In genomic region chr9:86368871-86369521, GRCh38 we compare ENCODE assay signal across 11 cellular contexts. TPM values are rescaled to one million over a fixed set of nuclear protein-coding genes. Genes with fewer than 3 reads are reported as not detected.
DNase-seq lines count a peak whose midpoint lies in the region; ATAC-seq and TF ChIP-seq lines count a peak whose summit lies in the region.
"Had no signal": no experiment of that assay in that cellular context is flagged by ENCODE, and none has a peak within 500 bp of the region (broad histone marks: within the 10 kb centered on the region; RNA-seq: fewer than 3 reads in every experiment).

No MANE protein-coding gene starts in this region.

- TF ChIP-seq POLR2A in vagina (IDR thresholded peaks at IDR 0.05) = no peak

- H3K9me3 Mint-ChIP-seq in CD14-positive monocyte (peaks cover 16 to 37% (median 30%) of the 10 kb centered on the region in 7 donors), endodermal cell (peaks cover 50% of the 10 kb centered on the region)

- H3K4me3 Mint-ChIP-seq in CD14-positive monocyte = peak overlapping the region in 1 of 2 donors; percentile 46
- H3K4me3 Mint-ChIP-seq in endodermal cell = no peak overlapping the region
- H3K4me3 Mint-ChIP-seq: effector memory CD8-positive, alpha-beta T cell had no signal

- H3K36me3 ChIP-seq in endodermal cell (ENCODE audit: control insufficient read depth, insufficient read depth, low read length) (no peaks in the 10 kb centered on the region), vagina (no peaks in the 10 kb centered on the region)

- peaks cover 27% of the 10 kb centered on the region for H3K4me1 Mint-ChIP-seq in CD14-positive monocyte
- peaks cover 22% of the 10 kb centered on the region for H3K4me1 Mint-ChIP-seq in endodermal cell

- DNase-seq in CD14-positive monocyte (ENCODE audit: low spot score) (peak; percentile 64), NOMO-1 treated with DMSO at 0.1 percent for 48 hours (lab: John Stamatoyannopoulos, UW; ENCODE audit: unreplicated experiment) (peak; percentile 68), endodermal cell (no peak), mucosa of gallbladder (ENCODE audit: low spot score) (peak; percentile 24), vagina (ENCODE audit: extremely low spot score in 2 of 2) (no peak), nucleus accumbens (lab: John Stamatoyannopoulos, UW) (no peak), hippocampal formation (lab: John Stamatoyannopoulos, UW) (no peak)
- DNase-seq: activated naive CD4-positive, alpha-beta T cell treated with Interleukin-2 at 50 U/mL for 16 hours; effector memory CD8-positive, alpha-beta T cell had no signal

- H3K27me3 ChIP-seq in endodermal cell (ENCODE audit: control insufficient read depth, insufficient read depth, low read length, poor library complexity, severe bottlenecking) (no peaks in the 10 kb centered on the region), vagina (no peaks in the 10 kb centered on the region)

- peak overlapping the region; percentile 57 for H3K4me3 ChIP-seq in endodermal cell (ENCODE audit: low read length)
- H3K4me3 ChIP-seq in vagina = no peak overlapping the region
- H3K4me3 ChIP-seq: skin epidermis had no signal

- 92 to 95% methylated on average over 3 of the region's 3 CpGs for WGBS in endodermal cell (ENCODE audit: insufficient coverage in 1 of 2, insufficient read length in 1 of 2), 2 experiments

- H3K27ac ChIP-seq in endodermal cell (ENCODE audit: low read depth, low read length) = no peak overlapping the region
- H3K27ac ChIP-seq in vagina = no peak overlapping the region

- H3K27me3 Mint-ChIP-seq in CD14-positive monocyte (ENCODE audit: low read depth in 3 of 3) (peaks cover 7 to 17% (median 11%) of the 10 kb centered on the region in 3 donors), endodermal cell (ENCODE audit: insufficient read depth) (peaks cover 4% of the 10 kb centered on the region)

- no peak overlapping the region for H3K9ac ChIP-seq in endodermal cell (ENCODE audit: extremely low read depth, low read length, poor library complexity, severe bottlenecking)

- TF ChIP-seq CTCF in CD14-positive monocyte (IDR thresholded peaks at IDR 0.05) (no peak), endodermal cell (conservative IDR thresholded peaks at IDR 0.05) (no peak), vagina (IDR thresholded peaks at IDR 0.05) (no peak)

- H3K27ac Mint-ChIP-seq in CD14-positive monocyte (peak overlapping the region; percentile 90 to 97 (median 96)), endodermal cell (no peak overlapping the region)
- H3K27ac Mint-ChIP-seq: effector memory CD8-positive, alpha-beta T cell had no signal

- H3K9me3 ChIP-seq in endodermal cell (ENCODE audit: control insufficient read depth, low read length) (peaks cover 29% of the 10 kb centered on the region), vagina (peaks cover 20% of the 10 kb centered on the region)

- intact Hi-C loops in CD14-positive monocyte (cut with micrococcal nuclease) = no loop called here
- intact Hi-C loops in vagina (cut with DNase I) = no loop called here

- ATAC-seq in HG03135 (IDR thresholded peaks at IDR 0.05; ENCODE audit: unreplicated experiment) = no peak
- ATAC-seq: effector memory CD8-positive, alpha-beta T cell had no signal

- H3K4me1 ChIP-seq in endodermal cell (ENCODE audit: control insufficient read depth, insufficient read depth, low read length) (peaks cover 3% of the 10 kb centered on the region), vagina (no peaks in the 10 kb centered on the region)

- H3K36me3 Mint-ChIP-seq in CD14-positive monocyte (peaks cover 0 to 7% of the 10 kb centered on the region in 2 donors), endodermal cell (ENCODE audit: low read depth) (peaks cover 8% of the 10 kb centered on the region)

RNA-seq across cellular contexts. Expression of gene TUT7, which starts 14.8 kb away (rescaled TPM):
- polyA plus RNA-seq in CD14-positive monocyte = 10 to 100 TPM; 14.2 to 27.9 TPM
- 10 to 100 TPM; 25.8 to 38.3 TPM for total RNA-seq in endodermal cell
- polyA plus RNA-seq in endodermal cell (2013, experiment 1 of 2) = 14.5 TPM
- polyA plus RNA-seq in endodermal cell (2013, experiment 2 of 2) = 19.5 TPM
- 25.1 TPM for total RNA-seq in mucosa of gallbladder
- total RNA-seq in vagina = 72.4 TPM

Comparison
In these comparisons a context has a peak if more than half of its experiments do, and no peak if none do; other contexts are left out.
1. DNase-seq: peak in CD14-positive monocyte (single experiment), NOMO-1 treated with DMSO at 0.1 percent for 48 hours (single experiment) and mucosa of gallbladder (single experiment); none in endodermal cell (single experiment), vagina (0 of 2), nucleus accumbens (0 of 56) and hippocampal formation (0 of 2).